2 cellular contexts compared by ENCODE assay signal in the genomic region with DNA sequence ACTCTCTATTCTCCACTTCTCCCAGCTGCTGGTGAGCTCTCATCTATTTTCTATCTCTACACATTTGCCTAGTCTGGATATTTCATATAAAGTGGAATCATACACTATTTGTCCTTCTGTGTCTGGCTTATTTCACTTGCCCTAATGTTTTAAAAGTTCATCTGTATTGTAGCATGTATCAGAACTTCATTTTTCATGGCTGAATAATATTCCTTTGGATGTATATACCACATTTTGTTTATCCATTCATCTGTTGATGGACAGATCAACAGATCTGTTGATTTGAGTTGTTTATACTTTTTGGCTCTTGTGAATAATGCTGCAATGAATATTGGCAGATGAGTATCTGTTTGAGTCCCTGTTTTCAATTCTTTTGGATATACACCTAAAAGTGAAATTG.
TF ChIP-seq lines count a peak whose summit lies in the region.

No MANE protein-coding gene starts in this region.

TF ChIP-seq in HEK293, 187 proteins besides CTCF, POLR2A, EP300 and RAD21 (continued from another document):
- TF ChIP-seq, protein P1, sequence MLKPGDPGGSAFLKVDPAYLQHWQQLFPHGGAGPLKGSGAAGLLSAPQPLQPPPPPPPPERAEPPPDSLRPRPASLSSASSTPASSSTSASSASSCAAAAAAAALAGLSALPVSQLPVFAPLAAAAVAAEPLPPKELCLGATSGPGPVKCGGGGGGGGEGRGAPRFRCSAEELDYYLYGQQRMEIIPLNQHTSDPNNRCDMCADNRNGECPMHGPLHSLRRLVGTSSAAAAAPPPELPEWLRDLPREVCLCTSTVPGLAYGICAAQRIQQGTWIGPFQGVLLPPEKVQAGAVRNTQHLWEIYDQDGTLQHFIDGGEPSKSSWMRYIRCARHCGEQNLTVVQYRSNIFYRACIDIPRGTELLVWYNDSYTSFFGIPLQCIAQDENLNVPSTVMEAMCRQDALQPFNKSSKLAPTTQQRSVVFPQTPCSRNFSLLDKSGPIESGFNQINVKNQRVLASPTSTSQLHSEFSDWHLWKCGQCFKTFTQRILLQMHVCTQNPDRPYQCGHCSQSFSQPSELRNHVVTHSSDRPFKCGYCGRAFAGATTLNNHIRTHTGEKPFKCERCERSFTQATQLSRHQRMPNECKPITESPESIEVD (tag by site-specific recombination; IDR thresholded peaks at IDR 0.05): no peak

TF ChIP-seq in K562, 482 proteins besides CTCF, POLR2A, EP300 and RAD21 (continued from another document):
- no peak for TF ChIP-seq ZNF217 (CRISPR knock-in tag; IDR thresholded peaks at IDR 0.05)
- TF ChIP-seq CHD2 (IDR thresholded peaks at IDR 0.05; ENCODE audit: low read depth, low read length): no peak
- TF ChIP-seq RBM25 (IDR thresholded peaks at IDR 0.05; ENCODE audit: low read depth, low read length, severe bottlenecking): peak; percentile 57
- no peak for TF ChIP-seq KHSRP (IDR thresholded peaks at IDR 0.05)
- no peak for TF ChIP-seq SMARCB1 (IDR thresholded peaks at IDR 0.05; ENCODE audit: insufficient read length, low read depth)
- TF ChIP-seq FOXP1 (CRISPR knock-in tag; IDR thresholded peaks at IDR 0.05): no peak
- no peak for TF ChIP-seq ADNP (tag; IDR thresholded peaks at IDR 0.05)
- no peak for TF ChIP-seq RNF2 (IDR thresholded peaks at IDR 0.05)
- TF ChIP-seq HNRNPK (IDR thresholded peaks at IDR 0.05; ENCODE audit: low read depth, low read length, poor library complexity, severe bottlenecking): no peak
- no peak for TF ChIP-seq FUS (optimal IDR thresholded peaks at IDR 0.05; ENCODE audit: low read depth, low read length)
